Comparison of ENCODE assay signal across 13 cellular contexts in the genomic region with DNA sequence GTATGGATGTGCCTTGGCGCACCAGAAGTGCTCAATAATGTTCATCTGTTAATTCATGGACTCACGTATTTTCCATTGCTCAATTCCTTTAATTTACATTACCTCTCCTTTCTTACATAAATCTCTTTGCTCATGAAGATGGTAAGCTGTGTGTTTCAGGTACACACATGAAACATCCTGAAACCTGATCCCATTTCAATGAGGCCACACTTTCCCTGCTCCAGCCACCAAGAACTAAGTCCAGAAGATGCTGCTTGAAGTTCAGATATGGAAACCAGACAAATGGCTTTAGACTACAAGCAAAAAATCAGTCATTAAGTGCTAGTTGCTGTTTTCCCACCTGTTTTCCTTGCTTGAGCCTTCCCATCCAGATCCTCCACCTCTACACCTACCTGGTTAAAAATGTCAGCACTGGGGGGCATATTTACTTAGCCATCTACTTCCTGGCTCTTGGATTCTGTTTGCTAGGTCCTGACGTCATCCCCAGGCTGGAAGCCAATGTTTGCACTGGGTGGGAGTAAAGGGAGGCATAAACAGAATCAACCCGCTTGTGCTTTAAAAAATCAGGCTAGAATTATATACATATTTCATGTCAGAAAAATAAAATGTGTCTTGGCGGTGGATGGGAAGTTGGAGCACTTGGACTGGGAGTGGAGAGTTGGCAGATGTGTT.
DNase-seq lines count a peak whose midpoint lies in the region; ATAC-seq and TF ChIP-seq lines count a peak whose summit lies in the region.
"Had no signal": no experiment of that assay in that cellular context is flagged by ENCODE, and none has a peak within 500 bp of the region (broad histone marks: within the 10 kb centered on the region; RNA-seq: fewer than 3 reads in every experiment).

No MANE protein-coding gene starts in this region.

- no peak overlapping the region for H3K4me3 ChIP-seq in prostate gland

- TF ChIP-seq POLR2A in prostate gland (IDR thresholded peaks at IDR 0.05), result no peak

- DNase-seq in HuH-7 (ENCODE audit: low spot score), result peak; percentile 40
- DNase-seq in NCI-H345 treated with DMSO at 0.1 percent for 48 hours (lab: John Stamatoyannopoulos, UW; ENCODE audit: unreplicated experiment), result peak; percentile 76
- peak; percentile 53 for DNase-seq in left cardiac atrium
- DNase-seq in prostate gland (ENCODE audit: low spot score), result peak; percentile 25
- no peak for DNase-seq in NK-92 treated with Interleukin-12 subunit alpha and Interleukin-12 subunit beta, amount 100 ng/mL, for 24 hours (lab: John Stamatoyannopoulos, UW)
- DNase-seq in T-helper 1 cell, result no peak
- DNase-seq: activated CD4-positive, alpha-beta T cell treated with anti-CD3 and anti-CD28 coated beads for 4 hours; activated naive CD4-positive, alpha-beta T cell treated with Interleukin-2 at 50 U/mL for 16 hours; Kasumi-1; stimulated activated CD4-positive, alpha-beta T cell treated with anti-CD3 and anti-CD28 coated beads, Interleukin-2, amount 100 ng/mL, for 48 hours; stimulated activated naive CD4-positive, alpha-beta T cell; SW 1271 had no signal

- ATAC-seq in left cardiac atrium, result peak in 1 of 2 donors; percentile 46
- ATAC-seq in HG03460 (IDR thresholded peaks at IDR 0.05; ENCODE audit: unreplicated experiment), result no peak

- WGBS in prostate gland, result 53% methylated on average over 5 of the region's 5 CpGs

- H3K9me3 ChIP-seq in prostate gland, result no peaks in the 10 kb centered on the region

- no peaks in the 10 kb centered on the region for H3K36me3 ChIP-seq in prostate gland

- TF ChIP-seq CTCF in prostate gland (IDR thresholded peaks at IDR 0.05), result no peak

- no peak overlapping the region for H3K27ac ChIP-seq in prostate gland

- no peaks in the 10 kb centered on the region for H3K27me3 ChIP-seq in prostate gland (replicated peaks; ENCODE audit: insufficient read depth)

- no peaks in the 10 kb centered on the region for H3K4me1 ChIP-seq in prostate gland (replicated peaks)

- intact Hi-C loops in left cardiac atrium (cut with DNase I) (no loop called here), prostate gland (cut with DNase I) (no loop called here)

Comparison
In these comparisons a context has a peak if more than half of its experiments do, and no peak if none do; other contexts are left out.
1. DNase-seq: peak in HuH-7 (single experiment), NCI-H345 treated with DMSO at 0.1 percent for 48 hours (single experiment), left cardiac atrium (single experiment) and prostate gland (single experiment); none in NK-92 treated with Interleukin-12 subunit alpha and Interleukin-12 subunit beta, amount 100 ng/mL, for 24 hours (single experiment) and T-helper 1 cell (0 of 5).